ENCODE assay signal across 8 cellular contexts in the genomic region with DNA sequence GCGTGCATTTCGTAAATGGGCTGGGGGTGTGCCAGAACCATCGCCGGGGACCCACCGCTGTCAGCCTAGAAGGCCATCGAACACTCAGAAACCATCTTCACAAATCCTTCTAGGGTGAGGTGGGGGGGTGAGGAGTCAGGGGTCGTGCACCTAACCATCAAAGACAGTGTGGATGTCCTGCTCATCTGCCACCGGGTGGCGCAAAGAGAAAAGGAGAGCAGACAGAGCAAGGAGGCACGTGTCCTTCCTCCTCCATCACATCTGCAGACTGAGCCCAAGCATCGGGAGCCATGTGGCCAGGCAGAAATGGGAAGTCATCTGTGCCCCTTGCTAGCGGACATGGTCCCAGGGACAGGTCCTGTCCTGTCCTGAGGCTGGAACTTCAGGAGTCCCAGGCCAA.
DNase-seq lines count a peak whose midpoint lies in the region; ATAC-seq and TF ChIP-seq lines count a peak whose summit lies in the region.

No MANE protein-coding gene starts in this region.

- H3K4me1 Mint-ChIP-seq in Caco-2 (ENCODE audit: low read depth, unreplicated experiment), result peaks cover 15% of the 10 kb centered on the region
- H3K4me1 Mint-ChIP-seq in stimulated activated naive B cell treated with anti-CD40 and anti-IgM and Interleukin-4, amounts not matched to agents 10 μg/mL and 1 μg/mL and 100 μg/mL, for 72 hours, result no peaks in the 10 kb centered on the region

- ATAC-seq in HCT116, result peak; percentile 94
- ATAC-seq in stimulated activated naive B cell treated with anti-CD40 and anti-IgM and Interleukin-4, amounts not matched to agents 10 μg/mL and 1 μg/mL and 100 μg/mL, for 72 hours (replicated peaks), result peak; percentile 64 to 78
- ATAC-seq in GM18909 (IDR thresholded peaks at IDR 0.05; ENCODE audit: poor library complexity, unreplicated experiment), result no peak
- no peak for ATAC-seq in HG03460 (IDR thresholded peaks at IDR 0.05; ENCODE audit: unreplicated experiment)

- no peak overlapping the region for H3K4me3 ChIP-seq in Caco-2 (ENCODE audit: low read depth, low read length)
- H3K4me3 ChIP-seq in HCT116 (replicated peaks in 1 of 2; ENCODE audit: low read depth in 1 of 2, low read length in 2 of 2), result no peak overlapping the region
- no peak overlapping the region for H3K4me3 ChIP-seq in mammary epithelial cell (replicated peaks in 1 of 3; ENCODE audit: insufficient read depth in 1 of 3, low read depth in 2 of 3, low read length in 3 of 3)
- no peak overlapping the region for H3K4me3 ChIP-seq in kidney epithelial cell (ENCODE audit: low read depth, low read length)

- intact Hi-C loops in Caco-2 (cut with micrococcal nuclease; ENCODE audit: unreplicated experiment), result loop anchor here (1.0 to 10.0 kb wide), 4 partner anchors 60 to 161 kb away; a partner anchor contains a TSS
- intact Hi-C loops in HCT116 (cut with micrococcal nuclease), result loop anchor here (2.0 to 5.0 kb wide), 2 partner anchors 163 to 335 kb away; no protein-coding TSS in a partner anchor
- intact Hi-C loops in mammary epithelial cell (cut with micrococcal nuclease), result loop anchor here (1.0 to 2.0 kb wide), 2 partner anchors 161 to 451 kb away; no protein-coding TSS in a partner anchor

- H2AFZ ChIP-seq in HCT116 (ENCODE audit: low read depth, low read length, poor library complexity, severe bottlenecking) (no peak overlapping the region), mammary epithelial cell (ENCODE audit: low read depth, low read length) (peak overlapping the region; percentile 68)

- 20% methylated on average over 1 of the region's 12 CpGs for WGBS in mammary epithelial cell (ENCODE audit: low coverage, missing lambda C conversion rate)

- BruUV-seq in Caco-2 (replicated peaks; lab: Mats Ljungman, UMichigan), result no TSS peak
- BruUV-seq in HCT116 (replicated peaks; lab: Mats Ljungman, UMichigan), result no TSS peak
- BruUV-seq in mammary epithelial cell (replicated peaks; lab: Mats Ljungman, UMichigan), result no TSS peak

- no peak overlapping the region for H3K4me3 Mint-ChIP-seq in Caco-2 (ENCODE audit: unreplicated experiment)
- H3K4me3 Mint-ChIP-seq in stimulated activated naive B cell treated with anti-CD40 and anti-IgM and Interleukin-4, amounts not matched to agents 10 μg/mL and 1 μg/mL and 100 μg/mL, for 72 hours, result no peak overlapping the region

- no peak for TF ChIP-seq POLR2A in HCT116 (IDR thresholded peaks at IDR 0.05; ENCODE audit: borderline replicate concordance, extremely low read depth, insufficient read depth, insufficient read length)

- H3K9me3 ChIP-seq in Caco-2 (no peaks in the 10 kb centered on the region), HCT116 (ENCODE audit: control insufficient read depth in 1 of 2, insufficient read depth in 1 of 2, low read depth in 1 of 2, low read length in 2 of 2) (no peaks in the 10 kb centered on the region), mammary epithelial cell (replicated peaks; ENCODE audit: insufficient read depth, low read length) (no peaks in the 10 kb centered on the region)

- peak; percentile 63 to 73 for TF ChIP-seq CTCF in Caco-2 (IDR thresholded peaks at IDR 0.05; ENCODE audit: insufficient read depth in 1 of 2, low read depth in 1 of 2, low read length in 1 of 2, severe bottlenecking in 1 of 2, unreplicated experiment in 1 of 2)
- peak; percentile 52 to 72 (median 58) for TF ChIP-seq CTCF in HCT116 (IDR thresholded peaks at IDR 0.05 in 2 of 3, conservative IDR thresholded peaks at IDR 0.05 in 1 of 3; ENCODE audit: borderline replicate concordance in 1 of 3, insufficient read depth in 1 of 3, low read depth in 2 of 3, low read length in 2 of 3)
- peak; percentile 66 to 81 for TF ChIP-seq CTCF in mammary epithelial cell (conservative IDR thresholded peaks at IDR 0.05 in 1 of 2, IDR thresholded peaks at IDR 0.05 in 1 of 2; ENCODE audit: extremely low read depth in 1 of 2, insufficient read depth in 1 of 2, low read depth in 1 of 2, low read length in 2 of 2)
- TF ChIP-seq CTCF in kidney epithelial cell (IDR thresholded peaks at IDR 0.05; ENCODE audit: insufficient read depth, low read length, poor library complexity, severe bottlenecking), result peak; percentile 42

- H4K20me1 ChIP-seq in HCT116 (ENCODE audit: insufficient read depth) (no peaks in the 10 kb centered on the region), mammary epithelial cell (ENCODE audit: insufficient read depth, low read length) (no peaks in the 10 kb centered on the region)

- CTCF ChIA-PET in Caco-2 (lab: Charles Lee), result interaction anchor here (0.5 to 1.0 kb wide), 3 partner anchors 105 to 403 kb away, joined by 3 to 7 read pairs (median 4); no protein-coding TSS in a partner anchor
- CTCF ChIA-PET in HCT116 (lab: Charles Lee), result no interaction called here
- CTCF ChIA-PET in mammary epithelial cell (lab: Charles Lee; ENCODE audit: low non-redundant PET), result interaction anchor here (0.7 kb wide), 1 partner anchor 161 kb away, joined by 3 read pairs; no protein-coding TSS in a partner anchor

- POLR2A ChIA-PET in Caco-2 (lab: Charles Lee), result no interaction called here
- POLR2A ChIA-PET in HCT116 (lab: Charles Lee), result no interaction called here

- DNase-seq in Caco-2 (peak; percentile 75), HCT116 (ENCODE audit: low read depth, low spot score) (no peak), NOMO-1 treated with dmso at 0.1 percent for 144 hours (lab: John Stamatoyannopoulos, UW; ENCODE audit: unreplicated experiment) (peak; percentile 65), mammary epithelial cell (peak; percentile 15), kidney epithelial cell (ENCODE audit: low read depth) (no peak)
- DNase-seq in stimulated activated naive B cell treated with anti-CD40 and anti-IgM and Interleukin-4, amounts not matched to agents 10 μg/mL and 1 μg/mL and 100 μg/mL, for 72 hours, result no peak

- dilution Hi-C loops in mammary epithelial cell (cut with HindIII; ENCODE audit: low sequenced_read_pairs), result loop anchor here (5.0 kb wide), 1 partner anchor 45 kb away; no protein-coding TSS in a partner anchor

- H3K4me1 ChIP-seq in Caco-2 (no peaks in the 10 kb centered on the region), HCT116 (ENCODE audit: control insufficient read depth in 1 of 2, insufficient read depth in 2 of 2, low read length in 2 of 2) (peaks cover 0 to 12% of the 10 kb centered on the region in 2 experiments; a peak in 2 of 4 replicates), mammary epithelial cell (ENCODE audit: insufficient read depth, low read length) (peaks cover 12% of the 10 kb centered on the region)

- in situ Hi-C loops in mammary epithelial cell (cut with MboI; ENCODE audit: low sequenced_read_pairs in 2 of 2), result no loop called here

- RAD21 ChIA-PET in HCT116 (lab: Charles Lee; ENCODE audit: low non-redundant PET in 1 of 2, low total read pairs in 2 of 2, uncharacterized antibody in 2 of 2, unreplicated experiment in 2 of 2), result no interaction called here

- H3K79me2 ChIP-seq in HCT116 (ENCODE audit: insufficient read depth, low read length) (no peaks in the 10 kb centered on the region), mammary epithelial cell (ENCODE audit: insufficient read depth, low read length) (no peaks in the 10 kb centered on the region)

- H3K27ac Mint-ChIP-seq in Caco-2 (ENCODE audit: unreplicated experiment), result no peak overlapping the region
- H3K27ac Mint-ChIP-seq in stimulated activated naive B cell treated with anti-CD40 and anti-IgM and Interleukin-4, amounts not matched to agents 10 μg/mL and 1 μg/mL and 100 μg/mL, for 72 hours, result no peak overlapping the region

- no peaks in the 10 kb centered on the region for H3K9me3 Mint-ChIP-seq in Caco-2 (ENCODE audit: unreplicated experiment)
- H3K9me3 Mint-ChIP-seq in stimulated activated naive B cell treated with anti-CD40 and anti-IgM and Interleukin-4, amounts not matched to agents 10 μg/mL and 1 μg/mL and 100 μg/mL, for 72 hours, result no peaks in the 10 kb centered on the region

- H3K9me2 ChIP-seq in HCT116 (ENCODE audit: insufficient read depth), result no peaks in the 10 kb centered on the region

- H3K36me3 Mint-ChIP-seq in Caco-2 (ENCODE audit: insufficient read depth, unreplicated experiment), result no peaks in the 10 kb centered on the region
- H3K36me3 Mint-ChIP-seq in stimulated activated naive B cell treated with anti-CD40 and anti-IgM and Interleukin-4, amounts not matched to agents 10 μg/mL and 1 μg/mL and 100 μg/mL, for 72 hours, result no peaks in the 10 kb centered on the region

- H3K27ac ChIP-seq in HCT116 (ENCODE audit: low read depth, low read length) (no peak overlapping the region), mammary epithelial cell (ENCODE audit: insufficient read depth, low read depth, low read length) (no peak overlapping the region)

- H3K9ac ChIP-seq in HCT116 (ENCODE audit: low read length) (no peak overlapping the region), mammary epithelial cell (ENCODE audit: insufficient read depth, low read length) (no peak overlapping the region)

- no peaks in the 10 kb centered on the region for H3K27me3 Mint-ChIP-seq in Caco-2 (ENCODE audit: insufficient read depth, unreplicated experiment)
- H3K27me3 Mint-ChIP-seq in stimulated activated naive B cell treated with anti-CD40 and anti-IgM and Interleukin-4, amounts not matched to agents 10 μg/mL and 1 μg/mL and 100 μg/mL, for 72 hours, result peaks cover 37 to 51% of the 10 kb centered on the region in 2 donors

- H3K4me2 ChIP-seq in HCT116 (ENCODE audit: low read length), result no peak overlapping the region
- no peak overlapping the region for H3K4me2 ChIP-seq in mammary epithelial cell (ENCODE audit: insufficient read depth, low read depth, low read length)

- peak; percentile 84 for TF ChIP-seq RAD21 in HCT116 (IDR thresholded peaks at IDR 0.05; ENCODE audit: low read depth)

- no peaks in the 10 kb centered on the region for H3K27me3 ChIP-seq in Caco-2 (replicated peaks; ENCODE audit: control insufficient read depth, insufficient read depth, low read length)
- H3K27me3 ChIP-seq in HCT116 (ENCODE audit: insufficient read depth, low read length), result no peaks in the 10 kb centered on the region
- no peaks in the 10 kb centered on the region for H3K27me3 ChIP-seq in mammary epithelial cell (ENCODE audit: insufficient read depth, low read length)
- H3K27me3 ChIP-seq in kidney epithelial cell (ENCODE audit: control insufficient read depth, insufficient read depth, low read length), result peaks cover 10% of the 10 kb centered on the region

- H3K36me3 ChIP-seq in Caco-2 (ENCODE audit: control insufficient read depth, insufficient read depth, low read length), result no peaks in the 10 kb centered on the region
- no peaks in the 10 kb centered on the region for H3K36me3 ChIP-seq in HCT116 (ENCODE audit: control insufficient read depth in 1 of 2, insufficient read depth in 2 of 2, low read length in 2 of 2)
- no peaks in the 10 kb centered on the region for H3K36me3 ChIP-seq in mammary epithelial cell (ENCODE audit: insufficient read depth, low read length)
- H3K36me3 ChIP-seq in kidney epithelial cell (ENCODE audit: control insufficient read depth, insufficient read depth, low read length), result no peaks in the 10 kb centered on the region

TF ChIP-seq in HCT116, 20 proteins besides CTCF, POLR2A, EP300 and RAD21 (continues in another document):
- TF ChIP-seq, protein P1, sequence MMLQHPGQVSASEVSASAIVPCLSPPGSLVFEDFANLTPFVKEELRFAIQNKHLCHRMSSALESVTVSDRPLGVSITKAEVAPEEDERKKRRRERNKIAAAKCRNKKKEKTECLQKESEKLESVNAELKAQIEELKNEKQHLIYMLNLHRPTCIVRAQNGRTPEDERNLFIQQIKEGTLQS (IDR thresholded peaks at IDR 0.05), result no peak

Comparison
In these comparisons a context has a peak if more than half of its experiments do, and no peak if none do; other contexts are left out.
1. DNase-seq: peak in Caco-2 (2 of 2), NOMO-1 treated with dmso at 0.1 percent for 144 hours (single experiment) and mammary epithelial cell (single experiment); none in HCT116 (single experiment), kidney epithelial cell (single experiment) and stimulated activated naive B cell treated with anti-CD40 and anti-IgM and Interleukin-4, amounts not matched to agents 10 μg/mL and 1 μg/mL and 100 μg/mL, for 72 hours (single experiment).
2. ATAC-seq: peak in HCT116 (single experiment) and stimulated activated naive B cell treated with anti-CD40 and anti-IgM and Interleukin-4, amounts not matched to agents 10 μg/mL and 1 μg/mL and 100 μg/mL, for 72 hours (2 of 2); none in GM18909 (single experiment) and HG03460 (single experiment).
3. Peak in every context shown above with its lines, with median percentiles within 50 percentile points of each other: CTCF ChIP-seq.